19 cellular contexts compared by ENCODE assay signal in the genomic region with DNA sequence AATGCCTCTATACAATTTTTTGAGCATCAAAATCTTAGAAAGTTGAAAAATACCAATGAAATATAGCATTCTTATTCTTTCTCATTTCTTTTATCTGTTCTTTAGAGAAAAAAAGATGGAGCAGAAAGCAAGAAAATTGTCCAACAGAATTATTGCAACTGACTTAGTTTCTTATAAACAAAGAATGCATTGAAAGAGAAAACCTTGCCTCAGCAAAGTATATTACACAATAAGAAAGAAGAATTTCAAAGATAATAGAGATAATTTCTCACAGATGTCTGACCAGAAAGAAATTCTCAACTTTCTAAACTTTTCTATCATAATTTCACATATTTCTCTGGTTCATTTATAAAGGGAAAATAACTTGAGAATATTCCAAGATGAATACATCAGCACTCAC.
"Had no signal": no experiment of that assay in that cellular context is flagged by ENCODE, and none has a peak within 500 bp of the region (broad histone marks: within the 10 kb centered on the region; RNA-seq: fewer than 3 reads in every experiment).

No MANE protein-coding gene starts in this region.

- ATAC-seq: activated T-helper 17 cell treated with anti-CD3 and anti-CD28 coated beads, Interleukin-2, amount 50 U/mL, for 72 hours; T-cell had no signal

- DNase-seq: activated B cell treated with CpG ODN at 0.5 μM for 24 hours; activated CD4-positive, alpha-beta T cell treated with anti-CD3 and anti-CD28 coated beads for 1 hour; activated CD4-positive, alpha-beta T cell treated with anti-CD3 and anti-CD28 coated beads, Interleukin-2, amount 10 ng/mL, durations not matched to agents 24 days and 14 days; activated CD4-positive, alpha-beta T cell treated with anti-CD3 and anti-CD28 coated beads, Interleukin-2, amount 50 U/mL, for 48 hours; activated gamma-delta T cell; activated naive CD4-positive, alpha-beta T cell treated with anti-CD3 and anti-CD28 coated beads for 36 hours; activated T-cell treated with anti-CD3 and anti-CD28 coated beads, Interleukin-2, amount 50 U/mL, for 48 hours; anterior cingulate cortex; NCI-H1048; NCI-H1930; NCI-H2171; NCI-H2227 treated with DMSO at 0.1 percent for 48 hours; NCI-H526; NCI-H774; SIG-M5; T-cell; T-helper 2 cell; T1000 had no signal
